19 cellular contexts compared by ENCODE assay signal in the genomic region with DNA sequence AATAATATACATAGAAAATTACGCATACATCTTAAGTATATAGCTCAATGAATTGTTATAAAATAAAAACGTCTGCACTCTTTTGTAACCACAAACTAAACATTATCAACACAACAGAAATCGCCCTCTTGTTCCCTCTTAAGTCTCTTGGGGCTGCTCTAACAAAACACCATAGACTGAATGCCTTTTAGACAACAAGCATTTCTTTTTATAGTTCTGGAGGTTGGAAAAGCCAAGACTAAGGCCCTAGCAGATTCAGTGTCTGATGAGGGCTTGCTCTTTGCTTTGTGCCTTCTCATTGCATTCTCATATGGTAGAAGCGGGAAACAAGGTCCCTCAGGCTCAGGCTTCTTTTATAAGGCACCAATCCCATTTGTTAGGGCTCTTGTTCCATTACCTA. TPM values are rescaled to one million over a fixed set of nuclear protein-coding genes. Genes with fewer than 3 reads are reported as not detected.
A peak's percentile ranks its signal among the peaks of the same experiment; 100 is the strongest.
DNase-seq lines count a peak whose midpoint lies in the region; ATAC-seq and TF ChIP-seq lines count a peak whose summit lies in the region.
"Had no signal": no experiment of that assay in that cellular context is flagged by ENCODE, and none has a peak within 500 bp of the region (broad histone marks: within the 10 kb centered on the region; RNA-seq: fewer than 3 reads in every experiment).

No MANE protein-coding gene starts in this region.

- H3K36me3 ChIP-seq in BLaER1 treated with 17β-estradiol and CSF1 and Interleukin-3, amounts not matched to agents 10 nM and 100 nM, result peaks cover 0 to 11% (median 0%) of the 10 kb centered on the region in 11 experiments; a peak in 4 of 22 replicates
- no peaks in the 10 kb centered on the region for H3K36me3 ChIP-seq in neuronal stem cell (replicated peaks in 1 of 2; ENCODE audit: control insufficient read depth in 2 of 2, insufficient read depth in 2 of 2, low read length in 2 of 2)
- no peaks in the 10 kb centered on the region for H3K36me3 ChIP-seq in tibial artery
- H3K36me3 ChIP-seq: BE2C had no signal

- no peak overlapping the region for H3K14ac ChIP-seq in neuronal stem cell (ENCODE audit: low read length)

- peaks cover 12% of the 10 kb centered on the region for H3K9me3 Mint-ChIP-seq in activated CD4-positive, alpha-beta T cell treated with anti-CD3 and anti-CD28 coated beads, Interleukin-2, amount 10 ng/mL, durations not matched to agents 24 days and 14 days
- H3K9me3 Mint-ChIP-seq in activated CD4-positive, alpha-beta T cell treated with anti-CD3 and anti-CD28 coated beads, Interleukin-2, amount 10 ng/mL, durations not matched to agents 7 days and 5 days, result peaks cover 2% of the 10 kb centered on the region

- H4K20me1 ChIP-seq in BLaER1 treated with 17β-estradiol and CSF1 and Interleukin-3, amounts not matched to agents 10 nM and 100 nM, result no peaks in the 10 kb centered on the region

- WGBS in neuronal stem cell (ENCODE audit: extremely low coverage in 2 of 2, insufficient read length in 2 of 2, insufficient replicate concordance in 1 of 2), 2 donors, result no CpG with 5 or more reads among the region's 4 CpGs

- peaks cover 28 to 38% (median 34%) of the 10 kb centered on the region in 10 experiments for H3K4me1 ChIP-seq in BLaER1 treated with 17β-estradiol and CSF1 and Interleukin-3, amounts not matched to agents 10 nM and 100 nM
- peaks cover under 1 to 4% of the 10 kb centered on the region in 2 donors for H3K4me1 ChIP-seq in neuronal stem cell (ENCODE audit: control insufficient read depth in 2 of 2, insufficient read depth in 1 of 2, low read depth in 1 of 2, low read length in 2 of 2)
- H3K4me1 ChIP-seq in tibial artery, result peaks cover 0 to 16% (median 6%) of the 10 kb centered on the region in 4 donors
- H3K4me1 ChIP-seq: BE2C had no signal

- H3K4ac ChIP-seq in neuronal stem cell (ENCODE audit: low read length), result no peak overlapping the region

- no peak overlapping the region for H3K23ac ChIP-seq in neuronal stem cell (ENCODE audit: low read depth, low read length, poor library complexity)

- peak overlapping the region in 5 of 11 experiments; percentile 21 to 60 (median 55); a peak in 7 of 22 replicates for H3K9ac ChIP-seq in BLaER1 treated with 17β-estradiol and CSF1 and Interleukin-3, amounts not matched to agents 10 nM and 100 nM
- no peak overlapping the region for H3K9ac ChIP-seq in neuronal stem cell (ENCODE audit: low read depth, low read length, poor library complexity)

- no peak overlapping the region for H2BK120ac ChIP-seq in neuronal stem cell (ENCODE audit: low read depth, low read length)

- no peak overlapping the region for H3K27ac Mint-ChIP-seq in activated CD4-positive, alpha-beta T cell treated with anti-CD3 and anti-CD28 coated beads, Interleukin-2, amount 10 ng/mL, durations not matched to agents 24 days and 14 days
- no peak overlapping the region for H3K27ac Mint-ChIP-seq in activated CD4-positive, alpha-beta T cell treated with anti-CD3 and anti-CD28 coated beads, Interleukin-2, amount 10 ng/mL, durations not matched to agents 7 days and 5 days

- H2BK12ac ChIP-seq in neuronal stem cell (ENCODE audit: low read length), result no peak overlapping the region

- no peak overlapping the region for H4K8ac ChIP-seq in neuronal stem cell (ENCODE audit: low read depth, low read length)

- H3K4me3 Mint-ChIP-seq in activated CD4-positive, alpha-beta T cell treated with anti-CD3 and anti-CD28 coated beads, Interleukin-2, amount 10 ng/mL, durations not matched to agents 24 days and 14 days, result peak overlapping the region; percentile 9
- H3K4me3 Mint-ChIP-seq in activated CD4-positive, alpha-beta T cell treated with anti-CD3 and anti-CD28 coated beads, Interleukin-2, amount 10 ng/mL, durations not matched to agents 7 days and 5 days, result no peak overlapping the region

- CTCF ChIA-PET in activated CD4-positive, alpha-beta T cell treated with anti-CD3 and anti-CD28 coated beads, Interleukin-2, amount 10 ng/mL, durations not matched to agents 7 days and 5 days (lab: Charles Lee), result no interaction called here

- no peak for TF ChIP-seq POLR2A in NB4 (IDR thresholded peaks at IDR 0.05; ENCODE audit: extremely low read depth, insufficient read length)

- TF ChIP-seq CTCF in NB4 (IDR thresholded peaks at IDR 0.05; ENCODE audit: low read depth, low read length) (no peak), tibial artery (IDR thresholded peaks at IDR 0.05) (no peak)

- no peak overlapping the region for H2AK5ac ChIP-seq in neuronal stem cell (ENCODE audit: low read depth, low read length)

- H3K4me2 ChIP-seq in BLaER1 treated with 17β-estradiol and CSF1 and Interleukin-3, amounts not matched to agents 10 nM and 100 nM, result peak overlapping the region; percentile 48 to 86 (median 74); a peak in 21 of 22 replicates
- H3K4me2 ChIP-seq in neuronal stem cell (ENCODE audit: insufficient read depth, low read length, poor library complexity, severe bottlenecking), result no peak overlapping the region

- peak overlapping the region; percentile 25 for H2AFZ ChIP-seq in neuronal stem cell (ENCODE audit: low read length)

- no peaks in the 10 kb centered on the region for H3K79me1 ChIP-seq in neuronal stem cell (ENCODE audit: low read depth, low read length)

- H3K9me3 ChIP-seq in BLaER1 treated with 17β-estradiol and CSF1 and Interleukin-3, amounts not matched to agents 10 nM and 100 nM (replicated peaks in 1 of 11), result peaks cover 13 to 50% (median 37%) of the 10 kb centered on the region in 11 experiments
- H3K9me3 ChIP-seq in neuronal stem cell (replicated peaks in 1 of 2; ENCODE audit: control insufficient read depth in 2 of 2, insufficient read depth in 1 of 2, low read depth in 1 of 2, low read length in 2 of 2) (peaks cover 3 to 4% of the 10 kb centered on the region in 2 donors), tibial artery (peaks cover 0 to 7% (median 6%) of the 10 kb centered on the region in 3 donors)
- H3K9me3 ChIP-seq: BE2C had no signal

- intact Hi-C loops in activated CD4-positive, alpha-beta T cell treated with anti-CD3 and anti-CD28 coated beads, Interleukin-2, amount 10 ng/mL, durations not matched to agents 24 days and 14 days (cut with micrococcal nuclease), result loop anchor here (1.0 to 5.0 kb wide), 3 partner anchors 14 to 50 kb away; a partner anchor contains a TSS
- intact Hi-C loops in tibial artery (cut with DNase I; ENCODE audit: low total_unique reads), result no loop called here

- peak overlapping the region in 8 of 11 experiments; percentile 41 to 85 (median 82); a peak in 15 of 22 replicates for H3K27ac ChIP-seq in BLaER1 treated with 17β-estradiol and CSF1 and Interleukin-3, amounts not matched to agents 10 nM and 100 nM
- H3K27ac ChIP-seq in neuronal stem cell (replicated peaks; ENCODE audit: low read length) (no peak overlapping the region), tibial artery (peak overlapping the region in 1 of 2 donors; percentile 15)

- no peak for DNase-seq in activated CD4-positive, alpha-beta T cell treated with anti-CD3 and anti-CD28 coated beads, Interleukin-2, amount 10 ng/mL, durations not matched to agents 24 days and 14 days
- no peak for DNase-seq in activated CD4-positive, alpha-beta T cell treated with anti-CD3 and anti-CD28 coated beads, Interleukin-2, amount 10 ng/mL, durations not matched to agents 7 days and 5 days
- DNase-seq in NB4 (ENCODE audit: low read depth) (peak; percentile 71), neuronal stem cell (ENCODE audit: low spot score) (no peak), tibial artery (no peak)
- DNase-seq: BE2C, DMS153, GOT3, NCI-H1105, NCI-H2227 treated with DMSO at 0.1 percent for 48 hours, NCI-H510A treated with DMSO at 0.1 percent for 48 hours, NCI-H82, SHP77 treated with DMSO at 0.1 percent for 48 hours had no signal

- H3K27me3 ChIP-seq in BLaER1 treated with 17β-estradiol and CSF1 and Interleukin-3, amounts not matched to agents 10 nM and 100 nM, result no peaks in the 10 kb centered on the region
- H3K27me3 ChIP-seq in neuronal stem cell (ENCODE audit: control insufficient read depth in 3 of 3, insufficient read depth in 3 of 3, low read depth in 1 of 3, low read length in 3 of 3) (no peaks in the 10 kb centered on the region), tibial artery (no peaks in the 10 kb centered on the region)
- H3K27me3 ChIP-seq: BE2C had no signal

- no peak overlapping the region for H2BK5ac ChIP-seq in neuronal stem cell (ENCODE audit: low read length)

- H3K18ac ChIP-seq in neuronal stem cell (ENCODE audit: low read length), result no peak overlapping the region

- no peak overlapping the region for H2BK15ac ChIP-seq in neuronal stem cell (ENCODE audit: low read length)

- H3K27me3 Mint-ChIP-seq in activated CD4-positive, alpha-beta T cell treated with anti-CD3 and anti-CD28 coated beads, Interleukin-2, amount 10 ng/mL, durations not matched to agents 24 days and 14 days, result peaks cover 2% of the 10 kb centered on the region
- peaks cover 4% of the 10 kb centered on the region for H3K27me3 Mint-ChIP-seq in activated CD4-positive, alpha-beta T cell treated with anti-CD3 and anti-CD28 coated beads, Interleukin-2, amount 10 ng/mL, durations not matched to agents 7 days and 5 days
- H3K27me3 Mint-ChIP-seq: CD4-positive, alpha-beta memory T cell had no signal

- H3K4me3 ChIP-seq in BLaER1 treated with 17β-estradiol and CSF1 and Interleukin-3, amounts not matched to agents 10 nM and 100 nM, result peak overlapping the region in 4 of 10 experiments; percentile 0 to 42 (median 16); a peak in 4 of 20 replicates
- H3K4me3 ChIP-seq in NB4 (ENCODE audit: low read depth, low read length) (no peak overlapping the region), neuronal stem cell (ENCODE audit: low read length in 2 of 2) (no peak overlapping the region), tibial artery (no peak overlapping the region)

- POLR2A ChIA-PET in activated CD4-positive, alpha-beta T cell treated with anti-CD3 and anti-CD28 coated beads, Interleukin-2, amount 10 ng/mL, durations not matched to agents 7 days and 5 days (lab: Charles Lee), result no interaction called here

- no peak overlapping the region for H4K91ac ChIP-seq in neuronal stem cell (ENCODE audit: low read depth, low read length, poor library complexity)

- peaks cover 27% of the 10 kb centered on the region for H3K4me1 Mint-ChIP-seq in activated CD4-positive, alpha-beta T cell treated with anti-CD3 and anti-CD28 coated beads, Interleukin-2, amount 10 ng/mL, durations not matched to agents 24 days and 14 days
- H3K4me1 Mint-ChIP-seq in activated CD4-positive, alpha-beta T cell treated with anti-CD3 and anti-CD28 coated beads, Interleukin-2, amount 10 ng/mL, durations not matched to agents 7 days and 5 days, result peaks cover 36% of the 10 kb centered on the region

- ATAC-seq in GM21390 (IDR thresholded peaks at IDR 0.05; ENCODE audit: unreplicated experiment), result no peak
- ATAC-seq: HCT116 had no signal

- H3K36me3 Mint-ChIP-seq in activated CD4-positive, alpha-beta T cell treated with anti-CD3 and anti-CD28 coated beads, Interleukin-2, amount 10 ng/mL, durations not matched to agents 24 days and 14 days (ENCODE audit: low read depth), result peaks cover 1% of the 10 kb centered on the region
- peaks cover 7% of the 10 kb centered on the region for H3K36me3 Mint-ChIP-seq in activated CD4-positive, alpha-beta T cell treated with anti-CD3 and anti-CD28 coated beads, Interleukin-2, amount 10 ng/mL, durations not matched to agents 7 days and 5 days (ENCODE audit: low read depth)
- H3K36me3 Mint-ChIP-seq: CD4-positive, alpha-beta memory T cell had no signal

RNA-seq across cellular contexts. Expression of a gene that starts 4.9 kb away (rescaled TPM):
- total RNA-seq in activated CD4-positive, alpha-beta T cell treated with anti-CD3 and anti-CD28 coated beads, Interleukin-2, amount 10 ng/mL, durations not matched to agents 24 days and 14 days, result not detected in 2 replicates
- not detected for total RNA-seq in activated CD4-positive, alpha-beta T cell treated with anti-CD3 and anti-CD28 coated beads, Interleukin-2, amount 10 ng/mL, durations not matched to agents 7 days and 5 days
- polyA plus RNA-seq in neuronal stem cell (2013, experiment 1 of 2), result not detected
- not detected for polyA plus RNA-seq in neuronal stem cell (2013, experiment 2 of 2)
- total RNA-seq: CD4-positive, alpha-beta memory T cell; LHCN-M2; RPMI7951 had no signal

RNA-seq across cellular contexts. Expression of a gene that starts 51.2 kb away (rescaled TPM):
- 2.8 and 3.0 TPM in 2 replicates for total RNA-seq in activated CD4-positive, alpha-beta T cell treated with anti-CD3 and anti-CD28 coated beads, Interleukin-2, amount 10 ng/mL, durations not matched to agents 24 days and 14 days
- 10 to 100 TPM; 15.0 to 17.1 TPM for total RNA-seq in activated CD4-positive, alpha-beta T cell treated with anti-CD3 and anti-CD28 coated beads, Interleukin-2, amount 10 ng/mL, durations not matched to agents 7 days and 5 days
- 1.5 TPM for polyA plus RNA-seq in neuronal stem cell (2013, experiment 1 of 2)
- 1.6 TPM for polyA plus RNA-seq in neuronal stem cell (2013, experiment 2 of 2)

RNA-seq across cellular contexts. Expression of a gene that starts 59.0 kb away (rescaled TPM):
- total RNA-seq in activated CD4-positive, alpha-beta T cell treated with anti-CD3 and anti-CD28 coated beads, Interleukin-2, amount 10 ng/mL, durations not matched to agents 24 days and 14 days, result not detected in 2 replicates
- not detected for total RNA-seq in activated CD4-positive, alpha-beta T cell treated with anti-CD3 and anti-CD28 coated beads, Interleukin-2, amount 10 ng/mL, durations not matched to agents 7 days and 5 days
- not detected for polyA plus RNA-seq in neuronal stem cell (2013, experiment 1 of 2)
- not detected for polyA plus RNA-seq in neuronal stem cell (2013, experiment 2 of 2)
- total RNA-seq: CD4-positive, alpha-beta memory T cell; LHCN-M2; RPMI7951 had no signal
- polyA plus RNA-seq: CD4-positive, alpha-beta memory T cell had no signal
